27 cellular contexts compared by ENCODE assay signal in the genomic region with DNA sequence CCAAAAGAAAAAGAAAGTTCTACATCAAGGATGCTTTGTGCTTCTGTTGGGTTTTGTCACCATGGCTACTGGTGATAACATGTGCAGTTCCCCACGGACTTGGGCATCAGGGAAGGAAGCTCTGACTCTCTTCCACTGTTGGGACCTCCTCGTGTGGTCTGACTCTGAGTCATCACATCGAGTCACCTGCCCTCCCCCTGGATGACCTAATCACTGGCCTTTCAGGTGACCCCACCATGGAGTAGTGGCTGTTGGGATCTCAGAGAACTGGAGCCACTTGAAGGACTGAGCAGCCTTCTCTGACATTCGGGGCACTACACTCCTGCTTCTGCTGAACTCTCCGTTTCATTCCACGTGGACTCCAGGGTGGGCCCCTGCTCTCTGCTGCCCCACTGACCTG.
DNase-seq lines count a peak whose midpoint lies in the region; ATAC-seq, FAIRE-seq and TF ChIP-seq lines count a peak whose summit lies in the region.
"Had no signal": no experiment of that assay in that cellular context is flagged by ENCODE, and none has a peak within 500 bp of the region (broad histone marks: within the 10 kb centered on the region; RNA-seq: fewer than 3 reads in every experiment).

No MANE protein-coding gene starts in this region.

- no peaks in the 10 kb centered on the region for H3K9me3 Mint-ChIP-seq in Calu3 (ENCODE audit: low read depth, unreplicated experiment)
- H3K9me3 Mint-ChIP-seq: activated naive CD8-positive, alpha-beta T cell treated with anti-CD3 and anti-CD28 coated beads, Interleukin-2, amount 10 ng/mL, durations not matched to agents 7 days and 5 days had no signal

- FAIRE-seq in RCC 7860 (lab: Jason Lieb, UNC) = no peak
- FAIRE-seq: G401.6, GM12878, HTR-8/SVneo had no signal

- in situ Hi-C loops in transverse colon (cut with MboI; ENCODE audit: low pct_ligation_motif_present in 1 of 4, low pct_unique_long_range_greater_than_20kb in 1 of 4, low sequenced_read_pairs in 3 of 4) = no loop called here

- intact Hi-C loops in Calu3 (cut with micrococcal nuclease; ENCODE audit: unreplicated experiment) = no loop called here
- intact Hi-C loops in mucosa of descending colon (cut with DNase I, micrococcal nuclease) = no loop called here
- intact Hi-C loops in transverse colon (cut with DNase I; ENCODE audit: low total_unique reads) = no loop called here

- peak; percentile 20 for ATAC-seq in mucosa of descending colon
- no peak for ATAC-seq in GM19395 (IDR thresholded peaks at IDR 0.05; ENCODE audit: unreplicated experiment)
- no peak for ATAC-seq in HG02642 (IDR thresholded peaks at IDR 0.05; ENCODE audit: poor library complexity, unreplicated experiment)
- ATAC-seq: GM12878; heart right ventricle; stimulated activated memory B cell treated with anti-CD40 and anti-IgM and Interleukin-4, amounts not matched to agents 10 μg/mL and 1 μg/mL and 100 μg/mL, for 72 hours had no signal

- no peak overlapping the region for H3K27ac Mint-ChIP-seq in Calu3 (ENCODE audit: unreplicated experiment)
- H3K27ac Mint-ChIP-seq: activated naive CD8-positive, alpha-beta T cell treated with anti-CD3 and anti-CD28 coated beads, Interleukin-2, amount 10 ng/mL, durations not matched to agents 7 days and 5 days; CD4-positive, alpha-beta memory T cell; stimulated activated memory B cell treated with anti-CD40 and anti-IgM and Interleukin-4, amounts not matched to agents 10 μg/mL and 1 μg/mL and 100 μg/mL, for 72 hours had no signal

- peaks cover 22% of the 10 kb centered on the region for H3K4me1 Mint-ChIP-seq in Calu3 (ENCODE audit: low read depth, unreplicated experiment)
- H3K4me1 Mint-ChIP-seq: activated naive CD8-positive, alpha-beta T cell treated with anti-CD3 and anti-CD28 coated beads, Interleukin-2, amount 10 ng/mL, durations not matched to agents 7 days and 5 days; CD4-positive, alpha-beta memory T cell; stimulated activated memory B cell treated with anti-CD40 and anti-IgM and Interleukin-4, amounts not matched to agents 10 μg/mL and 1 μg/mL and 100 μg/mL, for 72 hours had no signal

- no peak overlapping the region for H3K4me3 Mint-ChIP-seq in Calu3 (ENCODE audit: low read depth, unreplicated experiment)
- H3K4me3 Mint-ChIP-seq: activated naive CD8-positive, alpha-beta T cell treated with anti-CD3 and anti-CD28 coated beads, Interleukin-2, amount 10 ng/mL, durations not matched to agents 7 days and 5 days; CD4-positive, alpha-beta memory T cell; stimulated activated memory B cell treated with anti-CD40 and anti-IgM and Interleukin-4, amounts not matched to agents 10 μg/mL and 1 μg/mL and 100 μg/mL, for 72 hours had no signal

- TF ChIP-seq POLR2A in transverse colon (IDR thresholded peaks at IDR 0.05) = no peak

- WGBS in transverse colon (ENCODE audit: low coverage in 1 of 2), 2 donors = 51% methylated on average over 6 of the region's 6 CpGs; no CpG with 5 or more reads in 1 of the 2 donors

- H3K4me3 ChIP-seq in epithelial cell of proximal tubule (ENCODE audit: low read depth, low read length) (no peak overlapping the region), mucosa of descending colon (no peak overlapping the region), transverse colon (no peak overlapping the region)
- H3K4me3 ChIP-seq: cardiac muscle cell, GM12878, heart right ventricle, SJSA1, tibial artery had no signal

- H3K36me3 Mint-ChIP-seq in Calu3 (ENCODE audit: insufficient read depth, unreplicated experiment) = no peaks in the 10 kb centered on the region
- H3K36me3 Mint-ChIP-seq: activated naive CD8-positive, alpha-beta T cell treated with anti-CD3 and anti-CD28 coated beads, Interleukin-2, amount 10 ng/mL, durations not matched to agents 7 days and 5 days; CD4-positive, alpha-beta memory T cell; stimulated activated memory B cell treated with anti-CD40 and anti-IgM and Interleukin-4, amounts not matched to agents 10 μg/mL and 1 μg/mL and 100 μg/mL, for 72 hours had no signal

- H3K27me3 Mint-ChIP-seq in Calu3 (ENCODE audit: unreplicated experiment) = no peaks in the 10 kb centered on the region
- H3K27me3 Mint-ChIP-seq: activated naive CD8-positive, alpha-beta T cell treated with anti-CD3 and anti-CD28 coated beads, Interleukin-2, amount 10 ng/mL, durations not matched to agents 7 days and 5 days; CD4-positive, alpha-beta memory T cell; stimulated activated memory B cell treated with anti-CD40 and anti-IgM and Interleukin-4, amounts not matched to agents 10 μg/mL and 1 μg/mL and 100 μg/mL, for 72 hours had no signal

- no peaks in the 10 kb centered on the region for H3K27me3 ChIP-seq in transverse colon
- H3K27me3 ChIP-seq: cardiac muscle cell, tibial artery had no signal

- BruUV-seq in Calu3 (replicated peaks; lab: Mats Ljungman, UMichigan) = no TSS peak

- CTCF ChIA-PET in Calu3 (lab: Charles Lee) = no interaction called here

- TF ChIP-seq CTCF in Calu3 (IDR thresholded peaks at IDR 0.05; ENCODE audit: unreplicated experiment) = no peak
- no peak for TF ChIP-seq CTCF in epithelial cell of proximal tubule (conservative IDR thresholded peaks at IDR 0.05; ENCODE audit: low read depth, low read length)
- no peak for TF ChIP-seq CTCF in mucosa of descending colon (IDR thresholded peaks at IDR 0.05)
- no peak for TF ChIP-seq CTCF in transverse colon (IDR thresholded peaks at IDR 0.05)

- peak; percentile 21 for DNase-seq in Calu3
- DNase-seq in RCC 7860 (ENCODE audit: low spot score) = peak; percentile 68
- peak; percentile 39 for DNase-seq in epithelial cell of proximal tubule (ENCODE audit: low read depth)
- DNase-seq in mucosa of descending colon = no peak
- no peak for DNase-seq in transverse colon
- DNase-seq in GF-D8 (lab: John Stamatoyannopoulos, UW) = no peak
- DNase-seq: activated CD8-positive, alpha-beta memory T cell treated with anti-CD3 and anti-CD28 coated beads for 24 hours; activated naive CD8-positive, alpha-beta T cell treated with anti-CD3 and anti-CD28 coated beads, Interleukin-2, amount 10 ng/mL, durations not matched to agents 7 days and 5 days; CD4-positive, alpha-beta memory T cell; heart right ventricle; islet precursor cell; Kasumi-1; NCI-H1105 treated with DMSO at 0.1 percent for 48 hours; NCI-H2107; NCI-H748 treated with DMSO at 0.1 percent for 48 hours; OCI-M1; retina; stimulated activated CD4-positive, alpha-beta T cell treated with anti-CD3 and anti-CD28 coated beads, Interleukin-15, amount 100 ng/mL, for 24 hours; tibial artery had no signal

- no peak for TF ChIP-seq EP300 in transverse colon (IDR thresholded peaks at IDR 0.05; ENCODE audit: low read depth)

- peak overlapping the region in 2 of 4 donors; percentile 58 to 61 for H3K27ac ChIP-seq in transverse colon
- H3K27ac ChIP-seq: cardiac muscle cell, heart right ventricle, SJSA1, tibial artery had no signal

- H3K4me1 ChIP-seq in mucosa of descending colon (ENCODE audit: low read depth) = peaks cover 29% of the 10 kb centered on the region
- H3K4me1 ChIP-seq in transverse colon = peaks cover 0 to 31% (median 10%) of the 10 kb centered on the region in 4 donors
- H3K4me1 ChIP-seq: heart right ventricle, SJSA1 had no signal

- no peaks in the 10 kb centered on the region for H3K9me3 ChIP-seq in mucosa of descending colon
- no peaks in the 10 kb centered on the region for H3K9me3 ChIP-seq in transverse colon
- H3K9me3 ChIP-seq: heart right ventricle, SJSA1, tibial artery had no signal

- H3K36me3 ChIP-seq in mucosa of descending colon (ENCODE audit: low read depth) = no peaks in the 10 kb centered on the region
- H3K36me3 ChIP-seq in transverse colon = no peaks in the 10 kb centered on the region
- H3K36me3 ChIP-seq: cardiac muscle cell, heart right ventricle, SJSA1, tibial artery had no signal

Comparison
In these comparisons a context has a peak if more than half of its experiments do, and no peak if none do; other contexts are left out.
1. DNase-seq: peak in Calu3 (single experiment), RCC 7860 (single experiment) and epithelial cell of proximal tubule (single experiment); none in mucosa of descending colon (0 of 3), transverse colon (single experiment) and GF-D8 (single experiment).